Comparison of ENCODE assay signal across 21 cellular contexts in genomic region chr17:6172642-6173330, GRCh38.
DNase-seq lines count a peak whose midpoint lies in the region; ATAC-seq and TF ChIP-seq lines count a peak whose summit lies in the region.
"Had no signal": no experiment of that assay in that cellular context is flagged by ENCODE, and none has a peak within 500 bp of the region (broad histone marks: within the 10 kb centered on the region; RNA-seq: fewer than 3 reads in every experiment).

No MANE protein-coding gene starts in this region.

- H3K36me3 ChIP-seq in PC-3 (ENCODE audit: low read depth, low read length): no peaks in the 10 kb centered on the region
- H3K36me3 ChIP-seq: BLaER1 had no signal

- no peaks in the 10 kb centered on the region for H3K79me2 ChIP-seq in H9 (ENCODE audit: insufficient read depth, low read length)
- H3K79me2 ChIP-seq in PC-3 (ENCODE audit: low read length): no peaks in the 10 kb centered on the region

- H3K27ac ChIP-seq in H9 (ENCODE audit: insufficient read length, low read depth, low read length) (no peak overlapping the region), PC-3 (ENCODE audit: low read length) (no peak overlapping the region)
- H3K27ac ChIP-seq: BLaER1 had no signal

- H3K9me3 Mint-ChIP-seq in H9: peaks cover 15 to 18% of the 10 kb centered on the region in 2 experiments; a peak in 4 of 5 replicates
- H3K9me3 Mint-ChIP-seq in brain: peaks cover 0 to 11% (median 6%) of the 10 kb centered on the region in 5 experiments

- no peak overlapping the region for H3T11ph ChIP-seq in H9 (ENCODE audit: low read length)

- H2AFZ ChIP-seq in H9 (ENCODE audit: low read length) (no peak overlapping the region), PC-3 (ENCODE audit: low read length) (no peak overlapping the region)

- H3K4me3 Mint-ChIP-seq in H9 (no peak overlapping the region; a peak in 1 of 5 replicates), brain (peak overlapping the region in 1 of 5 experiments; percentile 34)
- H3K4me3 Mint-ChIP-seq: CD4-positive, CD25-positive, alpha-beta regulatory T cell had no signal

- H3K9me2 ChIP-seq in PC-3 (replicated peaks; ENCODE audit: low read length): no peaks in the 10 kb centered on the region
- H3K9me2 ChIP-seq: SK-N-SH had no signal

- H3K9ac ChIP-seq in H9 (ENCODE audit: extremely low read depth, insufficient read length, low read length) (no peak overlapping the region), PC-3 (ENCODE audit: low read length) (no peak overlapping the region)
- H3K9ac ChIP-seq: BLaER1, SK-N-SH had no signal

- ATAC-seq in PC-3: no peak
- ATAC-seq in GM21390 (IDR thresholded peaks at IDR 0.05; ENCODE audit: unreplicated experiment): no peak
- ATAC-seq: K562 had no signal

- intact Hi-C loops in PC-3 (cut with micrococcal nuclease): no loop called here

- H4K5ac ChIP-seq in H9 (ENCODE audit: insufficient read length, low read depth, low read length): no peak overlapping the region

- peaks cover 15 to 23% (median 20%) of the 10 kb centered on the region in 3 experiments for H3K36me3 Mint-ChIP-seq in H9 (ENCODE audit: insufficient read depth in 1 of 3, low read depth in 3 of 3)
- no peaks in the 10 kb centered on the region for H3K36me3 Mint-ChIP-seq in brain
- H3K36me3 Mint-ChIP-seq: CD4-positive, CD25-positive, alpha-beta regulatory T cell had no signal

- WGBS in H9 (ENCODE audit: extremely low coverage, insufficient read length, low lambda C conversion rate): no CpG with 5 or more reads among the region's 9 CpGs

- peaks cover 4% of the 10 kb centered on the region for H3K27me3 Mint-ChIP-seq in H9 (ENCODE audit: low read depth)
- H3K27me3 Mint-ChIP-seq in brain: peaks cover 8% of the 10 kb centered on the region
- H3K27me3 Mint-ChIP-seq: CD4-positive, CD25-positive, alpha-beta regulatory T cell had no signal

- H2BK12ac ChIP-seq in H9 (ENCODE audit: insufficient read length, low read depth, low read length): no peak overlapping the region

- CTCF ChIA-PET in PC-3 (lab: Charles Lee): no interaction called here

- H2BK120ac ChIP-seq in H9 (ENCODE audit: low read depth, low read length, poor library complexity, severe bottlenecking): no peak overlapping the region

- peaks cover 27 to 30% of the 10 kb centered on the region in 2 experiments for H3K4me1 Mint-ChIP-seq in H9
- H3K4me1 Mint-ChIP-seq in brain: peaks cover 40% of the 10 kb centered on the region
- H3K4me1 Mint-ChIP-seq: CD4-positive, CD25-positive, alpha-beta regulatory T cell had no signal

- BruUV-seq in PC-3 (replicated peaks; lab: Mats Ljungman, UMichigan): no TSS peak

- H2BK15ac ChIP-seq in H9 (ENCODE audit: low read depth, low read length): no peak overlapping the region

- no peaks in the 10 kb centered on the region for H3K23me2 ChIP-seq in H9 (ENCODE audit: insufficient read length, low read depth, low read length, poor library complexity, severe bottlenecking)

- TF ChIP-seq CTCF in H9 (conservative IDR thresholded peaks at IDR 0.05) (no peak; the same call in 2 of the 3 replicates), brain (conservative IDR thresholded peaks at IDR 0.05) (no peak), PC-3 (conservative IDR thresholded peaks at IDR 0.05; ENCODE audit: low read depth, low read length) (no peak)

- H3K56ac ChIP-seq in H9 (ENCODE audit: insufficient read length, low read depth, low read length): no peak overlapping the region

- no peak overlapping the region for H2BK5ac ChIP-seq in H9 (ENCODE audit: insufficient read length, low read length)

- H3K4me1 ChIP-seq in H9 (ENCODE audit: insufficient read depth, low read length): peaks cover 8% of the 10 kb centered on the region
- H3K4me1 ChIP-seq in PC-3 (ENCODE audit: insufficient read depth, low read length): no peaks in the 10 kb centered on the region
- H3K4me1 ChIP-seq: BLaER1 had no signal

- H4K8ac ChIP-seq in H9 (replicated peaks; ENCODE audit: insufficient read length, low read depth, low read length): no peak overlapping the region

- H3K23ac ChIP-seq in H9 (ENCODE audit: insufficient read length, low read depth, low read length): no peak overlapping the region

- peak overlapping the region; percentile 41 to 71 (median 65); a peak in 6 of 7 replicates for H3K27ac Mint-ChIP-seq in H9
- H3K27ac Mint-ChIP-seq in brain: peak overlapping the region in 3 of 5 experiments; percentile 11 to 75 (median 64)

- no peaks in the 10 kb centered on the region for H3K79me1 ChIP-seq in H9 (ENCODE audit: insufficient read depth, low read depth, low read length, poor library complexity, severe bottlenecking)

- H4K20me1 ChIP-seq in H9 (ENCODE audit: control insufficient read depth, insufficient read depth, insufficient read length): no peaks in the 10 kb centered on the region
- H4K20me1 ChIP-seq in PC-3 (ENCODE audit: low read length): no peaks in the 10 kb centered on the region
- H4K20me1 ChIP-seq: BLaER1 had no signal

- no peaks in the 10 kb centered on the region for H3K9me3 ChIP-seq in H9 (ENCODE audit: control insufficient read depth, low read depth, low read length)
- H3K9me3 ChIP-seq in PC-3 (ENCODE audit: low read length): no peaks in the 10 kb centered on the region
- H3K9me3 ChIP-seq: BLaER1, SK-N-SH had no signal

- no peaks in the 10 kb centered on the region for H3K27me3 ChIP-seq in H9 (ENCODE audit: insufficient read depth, low read length)
- H3K27me3 ChIP-seq in PC-3 (ENCODE audit: low read length): no peaks in the 10 kb centered on the region
- H3K27me3 ChIP-seq: BLaER1 had no signal

- H3K14ac ChIP-seq in H9 (ENCODE audit: insufficient read depth, low read length): no peak overlapping the region

- no peak overlapping the region for H2AK5ac ChIP-seq in H9 (ENCODE audit: insufficient read length, low read length)

- peak; percentile 24 for DNase-seq in H9
- DNase-seq in islet precursor cell: peak; percentile 36
- DNase-seq in retina: peak; percentile 22
- DNase-seq in PC-3: no peak
- no peak for DNase-seq in amniotic stem cell (lab: John Stamatoyannopoulos, UW)
- DNase-seq: CD4-positive, CD25-positive, alpha-beta regulatory T cell; DMS53; GOT3; Kasumi-1; MV-4-11; NCI-H1105; NCI-H1436 treated with DMSO at 0.1 percent for 48 hours; NCI-H187 treated with DMSO at 0.1 percent for 48 hours; NCI-H2171 treated with DMSO at 0.1 percent for 48 hours; NCI-H345; NCI-H510A treated with DMSO at 0.1 percent for 48 hours; SK-N-SH had no signal

- no peaks in the 10 kb centered on the region for H3F3A ChIP-seq in PC-3 (ENCODE audit: low read length, unreplicated experiment)

- no peak overlapping the region for H4K91ac ChIP-seq in H9 (ENCODE audit: insufficient read length, low read depth, low read length)

- H3K18ac ChIP-seq in H9 (ENCODE audit: insufficient read length, low read depth, low read length): no peak overlapping the region

- POLR2A ChIA-PET in PC-3 (lab: Charles Lee; ENCODE audit: unreplicated experiment): no interaction called here

- H2BK20ac ChIP-seq in H9 (ENCODE audit: low read depth, low read length, poor library complexity, severe bottlenecking): no peak overlapping the region

- H3K4ac ChIP-seq in H9 (ENCODE audit: low read depth, low read length): no peak overlapping the region

- H3K4me2 ChIP-seq in H9 (ENCODE audit: insufficient read depth, insufficient read length, low read length): no peak overlapping the region
- H3K4me2 ChIP-seq in PC-3 (ENCODE audit: low read length): no peak overlapping the region
- H3K4me2 ChIP-seq: BLaER1, SK-N-SH had no signal

- H3K4me3 ChIP-seq in PC-3 (ENCODE audit: low read length): no peak overlapping the region
- H3K4me3 ChIP-seq: BLaER1, K562 had no signal

Comparison
In these comparisons a context has a peak if more than half of its experiments do, and no peak if none do; other contexts are left out.
1. DNase-seq: peak in H9 (single experiment), islet precursor cell (single experiment) and retina (single experiment); none in PC-3 (single experiment) and amniotic stem cell (single experiment).